8 cellular contexts compared by ENCODE assay signal in the genomic region with DNA sequence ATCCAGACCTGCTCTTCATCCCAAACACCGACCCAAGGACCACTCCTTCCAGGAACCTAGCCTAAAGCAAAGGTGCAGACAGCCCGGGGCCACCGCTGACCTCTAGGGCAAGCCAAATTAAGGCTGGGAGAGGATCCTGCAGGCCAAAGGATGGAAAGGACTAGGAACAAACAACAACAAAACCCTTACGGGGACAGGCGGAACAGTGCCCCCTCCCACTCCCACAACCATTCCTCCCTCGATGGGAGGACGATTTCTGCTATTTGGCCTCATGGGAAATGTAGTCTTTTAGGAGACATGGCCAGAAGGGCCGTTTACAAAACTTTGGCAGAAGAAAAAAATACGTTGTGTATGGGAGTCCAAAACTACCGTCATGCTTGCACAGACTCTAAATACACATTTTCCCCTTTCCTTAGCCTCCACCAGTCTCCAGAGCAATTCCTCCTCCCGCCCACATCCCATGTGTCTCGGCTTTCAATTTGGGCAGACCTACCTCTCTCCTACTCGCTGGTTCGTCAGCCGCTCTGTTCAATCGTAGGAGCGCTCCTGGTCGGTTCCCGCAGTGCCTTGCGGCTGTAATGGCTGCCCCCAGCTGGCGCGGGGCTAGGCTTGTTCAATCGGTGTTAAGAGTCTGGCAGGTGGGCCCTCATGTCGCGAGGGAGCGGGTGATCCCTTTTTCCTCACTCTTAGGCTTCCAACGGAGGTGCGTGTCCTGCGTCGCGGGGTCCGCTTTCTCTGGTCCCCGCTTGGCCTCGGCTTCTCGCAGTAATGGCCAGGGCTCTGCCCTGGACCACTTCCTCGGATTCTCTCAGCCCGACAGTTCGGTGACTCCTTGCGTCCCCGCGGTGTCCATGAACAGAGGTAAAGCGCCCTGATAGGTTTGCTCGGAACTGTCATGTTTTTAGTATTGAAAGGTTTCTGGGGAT. TPM values are rescaled to one million over a fixed set of nuclear protein-coding genes. Genes with fewer than 3 reads are reported as not detected.
DNase-seq lines count a peak whose midpoint lies in the region; ATAC-seq and TF ChIP-seq lines count a peak whose summit lies in the region.

A gene (plus strand): TSS at position 560 of the 926 bp plus-strand sequence. CDS start 19 bp downstream, at position 579.

- H3K4me1 Mint-ChIP-seq in activated naive CD8-positive, alpha-beta T cell treated with anti-CD3 and anti-CD28 coated beads, Interleukin-2, amount 10 ng/mL, durations not matched to agents 7 days and 5 days, result peaks cover 14% of the 10 kb centered on the region

- H3K4me1 ChIP-seq in ovary (ENCODE audit: insufficient read depth), result peaks cover 1% of the 10 kb centered on the region
- peaks cover 11% of the 10 kb centered on the region for H3K4me1 ChIP-seq in thymus (ENCODE audit: control insufficient read depth, insufficient read depth, low read length)

- H3K27me3 Mint-ChIP-seq in activated naive CD8-positive, alpha-beta T cell treated with anti-CD3 and anti-CD28 coated beads, Interleukin-2, amount 10 ng/mL, durations not matched to agents 7 days and 5 days, result no peaks in the 10 kb centered on the region

- POLR2A ChIA-PET in activated naive CD8-positive, alpha-beta T cell treated with anti-CD3 and anti-CD28 coated beads, Interleukin-2, amount 10 ng/mL, durations not matched to agents 7 days and 5 days (lab: Charles Lee), result interaction anchor here (1.0 kb wide), 1 partner anchor 44 kb away, joined by 3 read pairs; no protein-coding TSS in a partner anchor

- peak within 1 kb of the TSS; percentile 86 for H3K27ac Mint-ChIP-seq in activated naive CD8-positive, alpha-beta T cell treated with anti-CD3 and anti-CD28 coated beads, Interleukin-2, amount 10 ng/mL, durations not matched to agents 7 days and 5 days

- 0 to 1% (median 1%) methylated on average over 43 of the region's 43 CpGs for WGBS in ovary, 3 donors
- 1% methylated on average over 43 of the region's 43 CpGs for WGBS in thymus

- peak within 1 kb of the TSS; percentile 40 to 73 for H3K27ac ChIP-seq in ovary
- H3K27ac ChIP-seq in thymus (ENCODE audit: low read depth), result peak within 1 kb of the TSS; percentile 82

- peak; percentile 86 for ATAC-seq in HG02588 (IDR thresholded peaks at IDR 0.05; ENCODE audit: unreplicated experiment)
- peak; percentile 100 for ATAC-seq in activated naive CD8-positive, alpha-beta T cell treated with anti-CD3 and anti-CD28 coated beads, Interleukin-2, amount 10 ng/mL, durations not matched to agents 7 days and 5 days (ENCODE audit: low read depth)

- peak; percentile 78 for DNase-seq in GM06990 (ENCODE audit: extremely low read depth, insufficient read length)
- peak; percentile 89 for DNase-seq in NCI-H1092 treated with DMSO at 0.1 percent for 48 hours (lab: John Stamatoyannopoulos, UW)
- DNase-seq in SW 1271 (lab: John Stamatoyannopoulos, UW), result peak; percentile 37 to 82
- peak; percentile 84 for DNase-seq in activated naive CD8-positive, alpha-beta T cell treated with anti-CD3 and anti-CD28 coated beads, Interleukin-2, amount 10 ng/mL, durations not matched to agents 7 days and 5 days
- DNase-seq in head of caudate nucleus, result peak; percentile 77 to 97 (median 92)
- DNase-seq in ovary, result peak; percentile 74 to 84 (median 80)

- TF ChIP-seq POLR2A in ovary (IDR thresholded peaks at IDR 0.05), result peak; percentile 46

- H3K27me3 ChIP-seq in GM06990 (replicated peaks; ENCODE audit: control insufficient read depth, insufficient read depth, low read length) (no peaks in the 10 kb centered on the region), ovary (no peaks in the 10 kb centered on the region), thymus (ENCODE audit: control insufficient read depth, insufficient read depth) (no peaks in the 10 kb centered on the region)

- peaks cover 7% of the 10 kb centered on the region for H3K36me3 Mint-ChIP-seq in activated naive CD8-positive, alpha-beta T cell treated with anti-CD3 and anti-CD28 coated beads, Interleukin-2, amount 10 ng/mL, durations not matched to agents 7 days and 5 days

- H3K9me3 ChIP-seq in ovary (no peaks in the 10 kb centered on the region), thymus (ENCODE audit: control insufficient read depth) (no peaks in the 10 kb centered on the region)

- H3K36me3 ChIP-seq in GM06990 (ENCODE audit: control insufficient read depth, insufficient read depth, low read length) (peaks cover 9% of the 10 kb centered on the region), ovary (no peaks in the 10 kb centered on the region), thymus (ENCODE audit: control insufficient read depth, insufficient read depth) (peaks cover 21% of the 10 kb centered on the region)

- intact Hi-C loops in head of caudate nucleus (cut with DNase I), result loop anchor here (10.0 kb wide), 1 partner anchor 90 kb away; no protein-coding TSS in a partner anchor
- intact Hi-C loops in ovary (cut with DNase I), result loop anchor here in 1 of 4 donors (10.0 kb wide), 1 partner anchor 90 kb away; no protein-coding TSS in a partner anchor

- peak within 1 kb of the TSS; percentile 92 for H3K4me3 Mint-ChIP-seq in activated naive CD8-positive, alpha-beta T cell treated with anti-CD3 and anti-CD28 coated beads, Interleukin-2, amount 10 ng/mL, durations not matched to agents 7 days and 5 days

- no peak for TF ChIP-seq EP300 in ovary (IDR thresholded peaks at IDR 0.05)

- H3K9me3 Mint-ChIP-seq in activated naive CD8-positive, alpha-beta T cell treated with anti-CD3 and anti-CD28 coated beads, Interleukin-2, amount 10 ng/mL, durations not matched to agents 7 days and 5 days, result no peaks in the 10 kb centered on the region

- TF ChIP-seq CTCF in GM06990 (IDR thresholded peaks at IDR 0.05; ENCODE audit: insufficient read depth, low read length, poor library complexity, severe bottlenecking), result peak; percentile 12
- no peak for TF ChIP-seq CTCF in ovary (IDR thresholded peaks at IDR 0.05)

- H3K4me3 ChIP-seq in GM06990 (replicated peaks; ENCODE audit: low read depth, low read length) (peak within 1 kb of the TSS; percentile 85), ovary (peak within 1 kb of the TSS; percentile 67), thymus (ENCODE audit: low read length) (peak within 1 kb of the TSS; percentile 62)

RNA-seq across cellular contexts. Expression of the gene that starts here (rescaled TPM):
- total RNA-seq in activated naive CD8-positive, alpha-beta T cell treated with anti-CD3 and anti-CD28 coated beads, Interleukin-2, amount 10 ng/mL, durations not matched to agents 7 days and 5 days, result 10 to 100 TPM; 34.3 to 37.6 TPM
- 10 to 100 TPM; 18.8 to 33.4 (median 28.9) TPM for total RNA-seq in ovary
- polyA plus RNA-seq in ovary, result 10 to 100 TPM; 28.5 to 61.9 TPM
- polyA plus RNA-seq in thymus, result 30.3 TPM

Comparison
In these comparisons a context has a peak if more than half of its experiments do, and no peak if none do; other contexts are left out.
1. Peak in every context shown above with its lines: DNase-seq, ATAC-seq, H3K4me3 ChIP-seq and H3K27ac ChIP-seq.